In genomic region chr11:75214411-75214821, GRCh38 we compare ENCODE assay signal across 9 cellular contexts. TPM values are rescaled to one million over a fixed set of nuclear protein-coding genes. Genes with fewer than 3 reads are reported as not detected.
DNase-seq lines count a peak whose midpoint lies in the region; TF ChIP-seq lines count a peak whose summit lies in the region.
"Had no signal": no experiment of that assay in that cellular context is flagged by ENCODE, and none has a peak within 500 bp of the region (broad histone marks: within the 10 kb centered on the region; RNA-seq: fewer than 3 reads in every experiment).

No MANE protein-coding gene starts in this region.

- H3K36me3 Mint-ChIP-seq in activated CD4-positive, alpha-beta T cell treated with anti-CD3 and anti-CD28 coated beads, Interleukin-2, amount 10 ng/mL, durations not matched to agents 7 days and 5 days (ENCODE audit: low read depth), result no peaks in the 10 kb centered on the region

- no peak for TF ChIP-seq CTCF in GM10248 (IDR thresholded peaks at IDR 0.05; ENCODE audit: control extremely low read depth, extremely low read depth, low read depth, missing control alignments)

- H3K27ac Mint-ChIP-seq in activated CD4-positive, alpha-beta T cell treated with anti-CD3 and anti-CD28 coated beads, Interleukin-2, amount 10 ng/mL, durations not matched to agents 7 days and 5 days, result no peak overlapping the region

- H3K4me1 Mint-ChIP-seq in activated CD4-positive, alpha-beta T cell treated with anti-CD3 and anti-CD28 coated beads, Interleukin-2, amount 10 ng/mL, durations not matched to agents 7 days and 5 days, result peaks cover 2% of the 10 kb centered on the region

- no peak overlapping the region for H3K4me3 Mint-ChIP-seq in activated CD4-positive, alpha-beta T cell treated with anti-CD3 and anti-CD28 coated beads, Interleukin-2, amount 10 ng/mL, durations not matched to agents 7 days and 5 days

- peaks cover 18% of the 10 kb centered on the region for H3K27me3 Mint-ChIP-seq in activated CD4-positive, alpha-beta T cell treated with anti-CD3 and anti-CD28 coated beads, Interleukin-2, amount 10 ng/mL, durations not matched to agents 7 days and 5 days

- no peaks in the 10 kb centered on the region for H3K9me3 Mint-ChIP-seq in activated CD4-positive, alpha-beta T cell treated with anti-CD3 and anti-CD28 coated beads, Interleukin-2, amount 10 ng/mL, durations not matched to agents 7 days and 5 days

- POLR2A ChIA-PET in GM10248 (lab: Yijun Ruan, JAX), result no interaction called here
- POLR2A ChIA-PET in activated CD4-positive, alpha-beta T cell treated with anti-CD3 and anti-CD28 coated beads, Interleukin-2, amount 10 ng/mL, durations not matched to agents 7 days and 5 days (lab: Charles Lee), result no interaction called here

- DNase-seq in GM10248 (ENCODE audit: extremely low spot score), result peak; percentile 74
- peak; percentile 54 for DNase-seq in NCI-H2196 (lab: John Stamatoyannopoulos, UW; ENCODE audit: unreplicated experiment)
- DNase-seq in activated CD4-positive, alpha-beta T cell treated with anti-CD3 and anti-CD28 coated beads, Interleukin-2, amount 10 ng/mL, durations not matched to agents 7 days and 5 days, result peak; percentile 89
- peak; percentile 69 for DNase-seq in effector CD4-positive, alpha-beta T cell
- DNase-seq in myocyte (ENCODE audit: low read depth), result peak; percentile 89
- peak; percentile 55 for DNase-seq in stimulated activated CD8-positive, alpha-beta memory T cell treated with anti-CD3 and anti-CD28 coated beads, Interleukin-7, amount 100 ng/mL, for 24 hours (ENCODE audit: low read depth)
- no peak for DNase-seq in NCI-H345 (lab: John Stamatoyannopoulos, UW)
- no peak for DNase-seq in DMS153 treated with DMSO at 0.1 percent for 48 hours (lab: John Stamatoyannopoulos, UW; ENCODE audit: unreplicated experiment)

- CTCF ChIA-PET in GM10248 (lab: Yijun Ruan, JAX), result interaction anchor here (1.0 to 1.9 kb wide), 8 partner anchors 9 to 292 kb away, joined by 3 to 9 read pairs (median 5); no protein-coding TSS in a partner anchor
- CTCF ChIA-PET in activated CD4-positive, alpha-beta T cell treated with anti-CD3 and anti-CD28 coated beads, Interleukin-2, amount 10 ng/mL, durations not matched to agents 7 days and 5 days (lab: Charles Lee), result interaction anchor here (0.5 to 2.5 kb wide), 12 partner anchors 9 to 544 kb away, joined by 3 to 9 read pairs (median 4); partner anchors contain the start of gene TPBGL

RNA-seq across cellular contexts. Expression of gene TPBGL, which starts 26.2 kb away (rescaled TPM):
- under 1 TPM in 1 of 2 experiments, not detected in 1; 0.06 TPM for total RNA-seq in activated CD4-positive, alpha-beta T cell treated with anti-CD3 and anti-CD28 coated beads, Interleukin-2, amount 10 ng/mL, durations not matched to agents 7 days and 5 days
- total RNA-seq in myocyte, result not detected in 2 replicates
- polyA plus RNA-seq in myocyte (2012), result not detected
- total RNA-seq: ascending aorta had no signal

Comparison
In these comparisons a context has a peak if more than half of its experiments do, and no peak if none do; other contexts are left out.
1. DNase-seq: peak in GM10248 (single experiment), NCI-H2196 (single experiment), activated CD4-positive, alpha-beta T cell treated with anti-CD3 and anti-CD28 coated beads, Interleukin-2, amount 10 ng/mL, durations not matched to agents 7 days and 5 days (single experiment), effector CD4-positive, alpha-beta T cell (single experiment), myocyte (single experiment) and stimulated activated CD8-positive, alpha-beta memory T cell treated with anti-CD3 and anti-CD28 coated beads, Interleukin-7, amount 100 ng/mL, for 24 hours (single experiment); none in NCI-H345 (single experiment) and DMS153 treated with DMSO at 0.1 percent for 48 hours (single experiment).